8 cellular contexts compared by ENCODE assay signal in the genomic region with DNA sequence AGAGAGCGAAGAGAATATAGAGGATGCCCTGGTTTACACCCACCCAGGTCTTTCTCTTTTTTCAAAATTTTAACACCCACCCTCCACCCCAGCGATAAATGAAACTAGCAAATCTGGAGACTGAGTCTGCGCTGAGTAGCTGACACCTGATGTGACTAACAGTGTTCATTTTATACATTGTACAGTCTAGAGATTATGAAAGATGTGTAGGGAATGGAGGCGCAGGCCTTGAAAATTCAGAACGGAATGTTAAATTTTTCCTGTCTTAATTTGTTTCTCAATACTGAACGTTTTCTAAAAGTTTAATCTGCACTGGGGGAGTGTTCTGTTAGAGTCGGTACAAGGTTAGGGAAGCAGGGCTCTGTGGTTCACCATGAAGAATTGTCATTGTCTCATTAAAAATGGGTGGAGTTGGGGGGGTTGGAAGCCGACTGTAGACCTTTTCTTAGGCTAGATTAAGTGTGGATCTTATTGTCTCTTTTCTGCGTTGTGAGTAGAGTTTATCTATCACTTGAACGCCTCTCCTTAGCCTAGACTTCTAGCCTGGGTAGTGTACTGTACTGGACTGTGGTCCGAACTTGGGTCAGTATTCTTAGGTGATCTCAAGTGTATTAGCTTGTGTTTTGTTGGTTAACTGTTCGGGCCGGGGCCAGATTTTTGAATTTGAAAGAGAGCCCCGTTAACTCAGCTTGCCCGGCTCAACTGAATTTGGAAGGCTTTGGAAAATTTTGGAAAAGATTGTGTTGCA. TPM values are rescaled to one million over a fixed set of nuclear protein-coding genes. Genes with fewer than 3 reads are reported as not detected.
DNase-seq lines count a peak whose midpoint lies in the region; ATAC-seq and TF ChIP-seq lines count a peak whose summit lies in the region.

No MANE protein-coding gene starts in this region.

- CTCF ChIA-PET in RWPE1 (lab: Yijun Ruan, JAX), result interaction anchor here (0.5 to 1.0 kb wide), 2 partner anchors 65 to 133 kb away, joined by 3 to 4 read pairs; no protein-coding TSS in a partner anchor

- TF ChIP-seq CTCF in RWPE1 (conservative IDR thresholded peaks at IDR 0.05; ENCODE audit: low read depth) (no peak), fibroblast of pulmonary artery (IDR thresholded peaks at IDR 0.05; ENCODE audit: low read length, missing control alignments) (no peak)

- peak; percentile 6 for ATAC-seq in sciatic nerve
- no peak for ATAC-seq in HG03175 (IDR thresholded peaks at IDR 0.05; ENCODE audit: unreplicated experiment)
- no peak for ATAC-seq in GM21737 (IDR thresholded peaks at IDR 0.05; ENCODE audit: unreplicated experiment)

- POLR2A ChIA-PET in RWPE1 (lab: Yijun Ruan, JAX; ENCODE audit: low non-redundant PET), result interaction anchor here (0.8 kb wide), 1 partner anchor 74 kb away, joined by 3 read pairs; no protein-coding TSS in a partner anchor

- no peak overlapping the region for H3K27ac ChIP-seq in RWPE1

- intact Hi-C loops in sciatic nerve (cut with DNase I), result loop anchor here (10.0 kb wide), 1 partner anchor 125 kb away; no protein-coding TSS in a partner anchor

- DNase-seq in DMS53 (lab: John Stamatoyannopoulos, UW), result peak; percentile 39
- no peak for DNase-seq in DMS53 treated with DMSO at 0.1 percent for 48 hours (lab: John Stamatoyannopoulos, UW; ENCODE audit: unreplicated experiment)
- peak; percentile 20 for DNase-seq in RWPE1 (ENCODE audit: low spot score)
- no peak for DNase-seq in fibroblast of pulmonary artery (ENCODE audit: low read depth)
- DNase-seq in sciatic nerve (ENCODE audit: low spot score), result no peak
- no peak for DNase-seq in COLO829 (ENCODE audit: low spot score)

- H3K4me3 ChIP-seq in fibroblast of pulmonary artery (replicated peaks; ENCODE audit: low read depth, low read length), result peak overlapping the region; percentile 96

RNA-seq across cellular contexts. Expression of gene MAP4K4, which starts 1.9 kb away (rescaled TPM):
- 140 TPM for total RNA-seq in sciatic nerve

Comparison
In these comparisons a context has a peak if more than half of its experiments do, and no peak if none do; other contexts are left out.
1. DNase-seq: peak in DMS53 (single experiment) and RWPE1 (single experiment); none in DMS53 treated with DMSO at 0.1 percent for 48 hours (single experiment), fibroblast of pulmonary artery (single experiment), sciatic nerve (single experiment) and COLO829 (single experiment).